In genomic region chr6:136066005-136066404, GRCh38 we compare ENCODE assay signal across 15 cellular contexts.
DNase-seq lines count a peak whose midpoint lies in the region; ATAC-seq and TF ChIP-seq lines count a peak whose summit lies in the region.
"Had no signal": no experiment of that assay in that cellular context is flagged by ENCODE, and none has a peak within 500 bp of the region (broad histone marks: within the 10 kb centered on the region; RNA-seq: fewer than 3 reads in every experiment).

No MANE protein-coding gene starts in this region.

- no peaks in the 10 kb centered on the region for H3K36me3 ChIP-seq in lung (ENCODE audit: control insufficient read depth in 2 of 2, insufficient read depth in 2 of 2, low read length in 2 of 2)
- H3K36me3 ChIP-seq: pancreas had no signal

- H3K4me1 ChIP-seq in lung (ENCODE audit: control insufficient read depth in 2 of 2, insufficient read depth in 2 of 2, low read length in 2 of 2): peaks cover 0 to 28% of the 10 kb centered on the region in 2 donors

- TF ChIP-seq CTCF in Calu3 (IDR thresholded peaks at IDR 0.05; ENCODE audit: unreplicated experiment) (no peak), lung (IDR thresholded peaks at IDR 0.05; ENCODE audit: control extremely low read depth, extremely low read depth) (no peak)
- TF ChIP-seq CTCF in CD4-positive, alpha-beta T cell (IDR thresholded peaks at IDR 0.05): no peak

- 70 to 84% methylated on average over 3 of the region's 3 CpGs for WGBS in lung, 2 donors

- POLR2A ChIA-PET in CD4-positive, alpha-beta T cell (lab: Charles Lee): no interaction called here

- no peaks in the 10 kb centered on the region for H3K27me3 ChIP-seq in lung (ENCODE audit: control insufficient read depth, insufficient read depth)
- H3K27me3 ChIP-seq in CD4-positive, alpha-beta T cell (ENCODE audit: control insufficient read depth, insufficient read depth, low read length): no peaks in the 10 kb centered on the region
- H3K27me3 ChIP-seq: pancreas had no signal

- CTCF ChIA-PET in Calu3 (lab: Charles Lee): no interaction called here
- CTCF ChIA-PET in CD4-positive, alpha-beta T cell (lab: Charles Lee): no interaction called here

- H3K4me1 Mint-ChIP-seq in Calu3 (ENCODE audit: low read depth, unreplicated experiment): peaks cover 41% of the 10 kb centered on the region
- H3K4me1 Mint-ChIP-seq in CD4-positive, alpha-beta T cell (ENCODE audit: low read depth): no peaks in the 10 kb centered on the region

- intact Hi-C loops in Calu3 (cut with micrococcal nuclease; ENCODE audit: unreplicated experiment): loop anchor here (2.0 to 10.0 kb wide), 2 partner anchors 31 to 159 kb away; no protein-coding TSS in a partner anchor
- intact Hi-C loops in CD4-positive, alpha-beta T cell (cut with DNase I, micrococcal nuclease): no loop called here

- H3K4me3 Mint-ChIP-seq in Calu3 (ENCODE audit: low read depth, unreplicated experiment): no peak overlapping the region
- H3K4me3 Mint-ChIP-seq in CD4-positive, alpha-beta T cell: no peak overlapping the region

- H3K9me3 ChIP-seq in lung (ENCODE audit: control insufficient read depth in 2 of 2, insufficient read depth in 1 of 2, low read length in 1 of 2): no peaks in the 10 kb centered on the region
- H3K9me3 ChIP-seq in CD4-positive, alpha-beta T cell (ENCODE audit: control insufficient read depth, low read length): no peaks in the 10 kb centered on the region
- H3K9me3 ChIP-seq: pancreas had no signal

- peaks cover 10% of the 10 kb centered on the region for H3K36me3 Mint-ChIP-seq in Calu3 (ENCODE audit: insufficient read depth, unreplicated experiment)
- no peaks in the 10 kb centered on the region for H3K36me3 Mint-ChIP-seq in CD4-positive, alpha-beta T cell (ENCODE audit: low read depth)

- no peak overlapping the region for H3K27ac ChIP-seq in lung (ENCODE audit: low read depth in 1 of 2, low read length in 1 of 2)
- H3K27ac ChIP-seq in CD4-positive, alpha-beta T cell (ENCODE audit: low read depth, low read length): no peak overlapping the region

- BruUV-seq in Calu3 (replicated peaks; lab: Mats Ljungman, UMichigan): no TSS peak

- ATAC-seq in lung (ENCODE audit: insufficient read depth, low FRiP score) (peak; percentile 22), HG02623 (IDR thresholded peaks at IDR 0.05; ENCODE audit: unreplicated experiment) (no peak)
- no peak for ATAC-seq in CD4-positive, alpha-beta T cell (ENCODE audit: poor library complexity)
- ATAC-seq: Panc1, pancreas had no signal

- DNase-seq in Calu3 (peak; percentile 6), MV-4-11 (lab: John Stamatoyannopoulos, UW) (peak; percentile 7), dermis microvascular lymphatic vessel endothelial cell (ENCODE audit: low read depth in 2 of 2) (peak; percentile 5 to 40), lung (ENCODE audit: low spot score) (no peak), GF-D8 (lab: John Stamatoyannopoulos, UW) (no peak), medulla oblongata (ENCODE audit: extremely low spot score) (no peak)
- DNase-seq in CD4-positive, alpha-beta T cell: no peak
- DNase-seq: activated CD4-positive, alpha-beta T cell treated with anti-CD3 and anti-CD28 coated beads, Interleukin-2, amount 50 U/mL, for 1 hour; activated naive CD4-positive, alpha-beta T cell; COR-L47; NCI-H1105 treated with DMSO at 0.1 percent for 48 hours; NCI-H774; pancreas had no signal

- no peaks in the 10 kb centered on the region for H3K27me3 Mint-ChIP-seq in Calu3 (ENCODE audit: unreplicated experiment)
- H3K27me3 Mint-ChIP-seq in CD4-positive, alpha-beta T cell: no peaks in the 10 kb centered on the region

- peak overlapping the region; percentile 71 for H3K27ac Mint-ChIP-seq in Calu3 (ENCODE audit: unreplicated experiment)
- no peak overlapping the region for H3K27ac Mint-ChIP-seq in CD4-positive, alpha-beta T cell

- no peak overlapping the region for H3K4me3 ChIP-seq in lung
- H3K4me3 ChIP-seq: pancreas had no signal

- H3K9me3 Mint-ChIP-seq in Calu3 (ENCODE audit: low read depth, unreplicated experiment): no peaks in the 10 kb centered on the region
- H3K9me3 Mint-ChIP-seq in CD4-positive, alpha-beta T cell: no peaks in the 10 kb centered on the region

Comparison
In these comparisons a context has a peak if more than half of its experiments do, and no peak if none do; other contexts are left out.
1. DNase-seq: peak in Calu3 (single experiment), MV-4-11 (single experiment) and dermis microvascular lymphatic vessel endothelial cell (2 of 2); none in lung (single experiment), GF-D8 (single experiment), medulla oblongata (single experiment) and CD4-positive, alpha-beta T cell (0 of 10).